In the genomic region with DNA sequence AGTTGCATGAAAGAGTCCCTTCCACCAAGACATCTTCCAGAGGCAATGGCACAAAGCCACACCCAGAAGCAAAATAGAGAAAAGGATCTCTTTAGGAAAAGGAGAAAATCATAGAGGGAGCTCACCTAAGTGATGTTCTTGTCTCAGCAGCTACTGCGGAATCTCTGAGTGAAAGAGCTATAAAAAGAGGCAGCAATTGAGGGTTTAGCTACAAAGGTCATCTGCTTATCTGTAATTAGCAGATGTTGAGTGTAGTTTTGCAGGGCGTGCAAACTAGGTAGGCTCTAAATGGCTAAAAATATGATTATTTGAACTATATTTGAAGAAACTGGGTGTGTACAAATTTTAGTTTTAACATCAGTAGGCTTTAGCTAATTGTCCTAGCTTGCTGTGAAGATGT, we compare ENCODE assay signal across 20 cellular contexts.
DNase-seq lines count a peak whose midpoint lies in the region; ATAC-seq and TF ChIP-seq lines count a peak whose summit lies in the region.
"Had no signal": no experiment of that assay in that cellular context is flagged by ENCODE, and none has a peak within 500 bp of the region (broad histone marks: within the 10 kb centered on the region; RNA-seq: fewer than 3 reads in every experiment).

No MANE protein-coding gene starts in this region.

- DNase-seq in GM23338 (ENCODE audit: low spot score) (no peak), NCI-H69 (lab: John Stamatoyannopoulos, UW) (peak; percentile 79), mesothelial cell of epicardium (ENCODE audit: low spot score in 2 of 2, unreplicated experiment in 2 of 2) (no peak), nephron progenitor cell (no peak), hippocampal formation (lab: John Stamatoyannopoulos, UW) (no peak)
- DNase-seq: C1 segment of cervical spinal cord; CD4-positive, alpha-beta memory T cell; COR-L47; DMS79 treated with DMSO at 0.1 percent for 48 hours; GF-D8; Karpas-422; NCI-H1436; NCI-H1930; NCI-H345; NCI-H510A treated with DMSO at 0.1 percent for 48 hours; OCI-M1; Peyer's patch; SHP77 treated with DMSO at 0.1 percent for 48 hours had no signal

- H3K27ac ChIP-seq in GM23338 (ENCODE audit: low read depth) = no peak overlapping the region
- H3K27ac ChIP-seq: Peyer's patch had no signal

- H2AFZ ChIP-seq in GM23338 = no peak overlapping the region
- H2AFZ ChIP-seq in Loucy (ENCODE audit: low read length) = no peak overlapping the region

- H3K4me1 Mint-ChIP-seq in GM23338 = peaks cover 38% of the 10 kb centered on the region
- H3K4me1 Mint-ChIP-seq in mesothelial cell of epicardium = peaks cover 56% of the 10 kb centered on the region
- H3K4me1 Mint-ChIP-seq in nephron progenitor cell = peaks cover 58% of the 10 kb centered on the region
- H3K4me1 Mint-ChIP-seq: CD4-positive, alpha-beta memory T cell had no signal

- H3K4me3 ChIP-seq in GM23338 (no peak overlapping the region), Loucy (ENCODE audit: low read length, poor library complexity, severe bottlenecking) (no peak overlapping the region)
- H3K4me3 ChIP-seq: Peyer's patch had no signal

- H3K4me2 ChIP-seq in GM23338 (0 out of 2 replicates have a peak overlapping the region, but pooled peaks have one; percentile 4), Loucy (ENCODE audit: low read depth, low read length, poor library complexity, severe bottlenecking) (peak overlapping the region; percentile 29)

- H3F3A ChIP-seq in GM23338 (replicated peaks; ENCODE audit: low read depth) (no peaks in the 10 kb centered on the region), Loucy (ENCODE audit: low read depth) (no peaks in the 10 kb centered on the region)

- no peaks in the 10 kb centered on the region for H3K9me3 ChIP-seq in Loucy (ENCODE audit: insufficient read depth, low read depth, low read length)
- H3K9me3 ChIP-seq: Peyer's patch had no signal

- TF ChIP-seq CTCF in GM23338 (conservative IDR thresholded peaks at IDR 0.05; ENCODE audit: low read depth in 2 of 2) = no peak
- no peak for TF ChIP-seq CTCF in Loucy (conservative IDR thresholded peaks at IDR 0.05; ENCODE audit: low read length)
- no peak for TF ChIP-seq CTCF in mesothelial cell of epicardium (IDR thresholded peaks at IDR 0.05; ENCODE audit: unreplicated experiment)
- no peak for TF ChIP-seq CTCF in nephron progenitor cell (IDR thresholded peaks at IDR 0.05)

- ATAC-seq in GM23338 = no peak
- ATAC-seq in GM18907 (IDR thresholded peaks at IDR 0.05; ENCODE audit: unreplicated experiment) = no peak

- H3K27me3 ChIP-seq in GM23338 (ENCODE audit: insufficient read depth) = no peaks in the 10 kb centered on the region
- no peaks in the 10 kb centered on the region for H3K27me3 ChIP-seq in Loucy (ENCODE audit: insufficient read depth, low read length, poor library complexity, severe bottlenecking)
- H3K27me3 ChIP-seq: Peyer's patch had no signal

- H3K4me3 Mint-ChIP-seq in GM23338 (no peak overlapping the region), mesothelial cell of epicardium (no peak overlapping the region), nephron progenitor cell (no peak overlapping the region)
- H3K4me3 Mint-ChIP-seq: CD4-positive, alpha-beta memory T cell had no signal

- H3K36me3 Mint-ChIP-seq in GM23338 (ENCODE audit: low read depth) = no peaks in the 10 kb centered on the region
- no peaks in the 10 kb centered on the region for H3K36me3 Mint-ChIP-seq in mesothelial cell of epicardium
- peaks cover 5% of the 10 kb centered on the region for H3K36me3 Mint-ChIP-seq in nephron progenitor cell (ENCODE audit: low read depth)
- H3K36me3 Mint-ChIP-seq: CD4-positive, alpha-beta memory T cell had no signal

- no peaks in the 10 kb centered on the region for H3K27me3 Mint-ChIP-seq in GM23338 (ENCODE audit: insufficient read depth, low read depth, poor library complexity)
- no peaks in the 10 kb centered on the region for H3K27me3 Mint-ChIP-seq in mesothelial cell of epicardium (ENCODE audit: low read depth)
- peaks cover 6% of the 10 kb centered on the region for H3K27me3 Mint-ChIP-seq in nephron progenitor cell (ENCODE audit: low read depth, poor library complexity)
- H3K27me3 Mint-ChIP-seq: CD4-positive, alpha-beta memory T cell had no signal

- no peak overlapping the region for H3K9ac ChIP-seq in Loucy (ENCODE audit: low read depth, low read length, poor library complexity, severe bottlenecking)

- no peaks in the 10 kb centered on the region for H3K36me3 ChIP-seq in GM23338 (ENCODE audit: insufficient read depth)
- H3K36me3 ChIP-seq in Loucy (ENCODE audit: insufficient read depth, low read length) = no peaks in the 10 kb centered on the region
- H3K36me3 ChIP-seq: Peyer's patch had no signal

- H3K4me1 ChIP-seq in GM23338 (ENCODE audit: insufficient read depth) (peaks cover 51% of the 10 kb centered on the region), Loucy (ENCODE audit: insufficient read depth, low read length, poor library complexity, severe bottlenecking) (peaks cover 56% of the 10 kb centered on the region)
- H3K4me1 ChIP-seq: Peyer's patch had no signal

- H3K79me2 ChIP-seq in GM23338 (replicated peaks; ENCODE audit: insufficient read depth) = no peaks in the 10 kb centered on the region
- H3K79me2 ChIP-seq in Loucy (ENCODE audit: insufficient read depth, low read length) = peaks cover 4% of the 10 kb centered on the region; the same call in 1 of the 2 replicates

- no peaks in the 10 kb centered on the region for H4K20me1 ChIP-seq in GM23338 (replicated peaks; ENCODE audit: insufficient read depth)
- peaks cover 3% of the 10 kb centered on the region for H4K20me1 ChIP-seq in Loucy (ENCODE audit: insufficient read depth, low read length, poor library complexity, severe bottlenecking)

- H3K27ac Mint-ChIP-seq in GM23338 (no peak overlapping the region), mesothelial cell of epicardium (peak overlapping the region; percentile 74), nephron progenitor cell (no peak overlapping the region)
- H3K27ac Mint-ChIP-seq: CD4-positive, alpha-beta memory T cell had no signal

- H3K9me2 ChIP-seq in GM23338 (ENCODE audit: insufficient read depth) = no peaks in the 10 kb centered on the region; the same call in 1 of the 2 replicates
- H3K9me2 ChIP-seq in Loucy (replicated peaks; ENCODE audit: low read depth, low read length) = no peaks in the 10 kb centered on the region

- H3K9me3 Mint-ChIP-seq in GM23338 = peaks cover 6% of the 10 kb centered on the region; the same call in 2 of the 3 replicates
- H3K9me3 Mint-ChIP-seq in mesothelial cell of epicardium = no peaks in the 10 kb centered on the region
- peaks cover 24% of the 10 kb centered on the region for H3K9me3 Mint-ChIP-seq in nephron progenitor cell

TF ChIP-seq in GM23338, 12 proteins besides CTCF, POLR2A, EP300 and RAD21 (continues in another document):
- TF ChIP-seq POLR2AphosphoS5 (IDR thresholded peaks at IDR 0.05; ENCODE audit: low read depth) = no peak
- no peak for TF ChIP-seq NANOG (IDR thresholded peaks at IDR 0.05; ENCODE audit: borderline replicate concordance)
- no peak for TF ChIP-seq STAT1 (IDR thresholded peaks at IDR 0.05; ENCODE audit: unreplicated experiment)
- TF ChIP-seq, protein P1, sequence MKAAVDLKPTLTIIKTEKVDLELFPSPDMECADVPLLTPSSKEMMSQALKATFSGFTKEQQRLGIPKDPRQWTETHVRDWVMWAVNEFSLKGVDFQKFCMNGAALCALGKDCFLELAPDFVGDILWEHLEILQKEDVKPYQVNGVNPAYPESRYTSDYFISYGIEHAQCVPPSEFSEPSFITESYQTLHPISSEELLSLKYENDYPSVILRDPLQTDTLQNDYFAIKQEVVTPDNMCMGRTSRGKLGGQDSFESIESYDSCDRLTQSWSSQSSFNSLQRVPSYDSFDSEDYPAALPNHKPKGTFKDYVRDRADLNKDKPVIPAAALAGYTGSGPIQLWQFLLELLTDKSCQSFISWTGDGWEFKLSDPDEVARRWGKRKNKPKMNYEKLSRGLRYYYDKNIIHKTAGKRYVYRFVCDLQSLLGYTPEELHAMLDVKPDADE (IDR thresholded peaks at IDR 0.05) = no peak
